ENCODE assay signal across 10 cellular contexts in genomic region chr11:29293825-29294224, GRCh38.
DNase-seq lines count a peak whose midpoint lies in the region; ATAC-seq and TF ChIP-seq lines count a peak whose summit lies in the region.
"Had no signal": no experiment of that assay in that cellular context is flagged by ENCODE, and none has a peak within 500 bp of the region (broad histone marks: within the 10 kb centered on the region; RNA-seq: fewer than 3 reads in every experiment).

No MANE protein-coding gene starts in this region.

- DNase-seq in AG08396 (ENCODE audit: low spot score) (peak; percentile 28), cardiac fibroblast (ENCODE audit: low read depth in 2 of 2) (peak; percentile 70 to 90), dorsolateral prefrontal cortex (no peak), colonic mucosa (no peak), NCI-H526 treated with DMSO at 0.1 percent for 48 hours (lab: John Stamatoyannopoulos, UW) (no peak), NCI-H1048 (lab: John Stamatoyannopoulos, UW) (no peak)
- DNase-seq: activated CD8-positive, alpha-beta T cell treated with anti-CD3 and anti-CD28 coated beads, Interleukin-2, amount 10 ng/mL, durations not matched to agents 7 days and 5 days; NCI-H1105 treated with DMSO at 0.1 percent for 48 hours had no signal

- peaks cover 0 to 4% (median 0%) of the 10 kb centered on the region in 45 donors for H3K27me3 ChIP-seq in dorsolateral prefrontal cortex
- no peaks in the 10 kb centered on the region for H3K27me3 ChIP-seq in colonic mucosa

- H3K9me3 ChIP-seq in colonic mucosa = no peaks in the 10 kb centered on the region

- no peaks in the 10 kb centered on the region for H3K36me3 ChIP-seq in colonic mucosa

- H3K4me3 ChIP-seq in cardiac fibroblast (replicated peaks in 1 of 2; ENCODE audit: low read depth in 2 of 2, low read length in 2 of 2) = no peak overlapping the region
- H3K4me3 ChIP-seq in dorsolateral prefrontal cortex = no peak overlapping the region
- no peak overlapping the region for H3K4me3 ChIP-seq in colonic mucosa

- H3K27ac ChIP-seq in dorsolateral prefrontal cortex (no peak overlapping the region), colonic mucosa (no peak overlapping the region)

- TF ChIP-seq CTCF in cardiac fibroblast (IDR thresholded peaks at IDR 0.05; ENCODE audit: low read depth, low read length) = no peak
- no peak for TF ChIP-seq CTCF in dorsolateral prefrontal cortex (IDR thresholded peaks at IDR 0.05 in 54 of 56, conservative IDR thresholded peaks at IDR 0.05 in 2 of 56; ENCODE audit: low read depth in 1 of 56, partially characterized antibody in 56 of 56)
- no peak for TF ChIP-seq CTCF in colonic mucosa (IDR thresholded peaks at IDR 0.05)

- no peaks in the 10 kb centered on the region for H3K4me1 ChIP-seq in colonic mucosa

- ATAC-seq in GM19463 (IDR thresholded peaks at IDR 0.05; ENCODE audit: unreplicated experiment) (peak; percentile 99), HG03280 (IDR thresholded peaks at IDR 0.05; ENCODE audit: unreplicated experiment) (peak; percentile 95)
- ATAC-seq: activated CD8-positive, alpha-beta T cell treated with anti-CD3 and anti-CD28 coated beads, Interleukin-2, amount 10 ng/mL, durations not matched to agents 7 days and 5 days had no signal

- no peak overlapping the region for H3K9ac ChIP-seq in colonic mucosa (ENCODE audit: low read depth in 2 of 2, low read length in 2 of 2)

- intact Hi-C loops in dorsolateral prefrontal cortex (cut with DNase I) = no loop called here
- intact Hi-C loops in colonic mucosa (cut with DNase I) = no loop called here

Comparison
In these comparisons a context has a peak if more than half of its experiments do, and no peak if none do; other contexts are left out.
1. DNase-seq: peak in AG08396 (single experiment) and cardiac fibroblast (2 of 2); none in dorsolateral prefrontal cortex (0 of 10), colonic mucosa (single experiment), NCI-H526 treated with DMSO at 0.1 percent for 48 hours (single experiment) and NCI-H1048 (single experiment).